Comparison of ENCODE assay signal across 8 cellular contexts in genomic region chr1:156281281-156282142, GRCh38. TPM values are rescaled to one million over a fixed set of nuclear protein-coding genes. Genes with fewer than 3 reads are reported as not detected.
A peak's percentile ranks its signal among the peaks of the same experiment; 100 is the strongest.
DNase-seq lines count a peak whose midpoint lies in the region; ATAC-seq and TF ChIP-seq lines count a peak whose summit lies in the region.

No MANE protein-coding gene starts in this region.

- WGBS in right cardiac atrium, result 11% methylated on average over 20 of the region's 20 CpGs
- 18% methylated on average over 20 of the region's 20 CpGs for WGBS in smooth muscle cell (ENCODE audit: low lambda C conversion rate)

- H3K4me3 ChIP-seq in OCI-LY3 (ENCODE audit: low read length) (peak overlapping the region; percentile 88), right cardiac atrium (ENCODE audit: low read length) (peak overlapping the region; percentile 74), smooth muscle cell (peak overlapping the region; percentile 82)

- H2AFZ ChIP-seq in OCI-LY3 (ENCODE audit: low read depth, low read length) (peak overlapping the region; percentile 10; the same call in 1 of the 2 replicates), smooth muscle cell (ENCODE audit: low read depth) (no peak overlapping the region)

- peaks cover 36 to 52% of the 10 kb centered on the region in 2 donors for H3K36me3 Mint-ChIP-seq in activated naive CD4-positive, alpha-beta T cell treated with anti-CD3 and anti-CD28 coated beads, Interleukin-2, amount 50 U/mL, for 72 hours

- H3K4me2 ChIP-seq in OCI-LY3 (ENCODE audit: low read length), result peak overlapping the region; percentile 96
- peak overlapping the region; percentile 94 for H3K4me2 ChIP-seq in smooth muscle cell

- intact Hi-C loops in right cardiac atrium (cut with DNase I), result no loop called here

- DNase-seq in ELF-1 (ENCODE audit: low read depth, low spot score) (peak; percentile 25), HCEC 1CT (peak; percentile 46), right cardiac atrium (peak; percentile 65 to 83 (median 78)), smooth muscle cell (lab: John Stamatoyannopoulos, UW; ENCODE audit: unreplicated experiment) (peak; percentile 26), iPS-NIHi11 (ENCODE audit: low spot score) (no peak), inferior parietal cortex (ENCODE audit: extremely low spot score) (no peak)
- peak; percentile 54 to 72 for DNase-seq in activated naive CD4-positive, alpha-beta T cell treated with anti-CD3 and anti-CD28 coated beads, Interleukin-2, amount 50 U/mL, for 72 hours (ENCODE audit: low spot score in 2 of 2)

- TF ChIP-seq CTCF in OCI-LY3 (IDR thresholded peaks at IDR 0.05; ENCODE audit: low read depth, low read length), result no peak
- no peak for TF ChIP-seq CTCF in smooth muscle cell (IDR thresholded peaks at IDR 0.05; ENCODE audit: borderline replicate concordance, insufficient read depth, poor library complexity, severe bottlenecking)

- H3K9me3 Mint-ChIP-seq in activated naive CD4-positive, alpha-beta T cell treated with anti-CD3 and anti-CD28 coated beads, Interleukin-2, amount 50 U/mL, for 72 hours, result no peaks in the 10 kb centered on the region

- H3K27ac Mint-ChIP-seq in activated naive CD4-positive, alpha-beta T cell treated with anti-CD3 and anti-CD28 coated beads, Interleukin-2, amount 50 U/mL, for 72 hours, result peak overlapping the region; percentile 95 to 97

- H3K9ac ChIP-seq in OCI-LY3 (ENCODE audit: low read length) (peak overlapping the region; percentile 94), smooth muscle cell (ENCODE audit: low read depth) (peak overlapping the region; percentile 97)

- H4K20me1 ChIP-seq in OCI-LY3 (ENCODE audit: insufficient read depth, low read length) (peaks cover 5% of the 10 kb centered on the region), smooth muscle cell (ENCODE audit: low read depth) (peaks cover 44% of the 10 kb centered on the region)

- H3K36me3 ChIP-seq in OCI-LY3 (replicated peaks; ENCODE audit: low read depth, low read length) (peaks cover 31% of the 10 kb centered on the region), smooth muscle cell (ENCODE audit: low read depth) (no peaks in the 10 kb centered on the region)

- H3K79me2 ChIP-seq in OCI-LY3 (ENCODE audit: low read length), result peaks cover 62% of the 10 kb centered on the region
- H3K79me2 ChIP-seq in smooth muscle cell (ENCODE audit: low read depth), result peaks cover 42% of the 10 kb centered on the region

- no peaks in the 10 kb centered on the region for H3F3A ChIP-seq in smooth muscle cell (ENCODE audit: low read depth)

- H3K4me1 ChIP-seq in OCI-LY3 (ENCODE audit: low read length) (peaks cover 19% of the 10 kb centered on the region), right cardiac atrium (ENCODE audit: control insufficient read depth, insufficient read depth, low read length) (peaks cover 16% of the 10 kb centered on the region), smooth muscle cell (ENCODE audit: low read depth) (peaks cover 24% of the 10 kb centered on the region)

- no peaks in the 10 kb centered on the region for H3K9me3 ChIP-seq in OCI-LY3 (ENCODE audit: insufficient read depth, low read length)
- H3K9me3 ChIP-seq in right cardiac atrium (ENCODE audit: control insufficient read depth, low read length), result no peaks in the 10 kb centered on the region
- no peaks in the 10 kb centered on the region for H3K9me3 ChIP-seq in smooth muscle cell (replicated peaks; ENCODE audit: low read depth)

- H3K27me3 ChIP-seq in OCI-LY3 (ENCODE audit: low read depth, low read length) (no peaks in the 10 kb centered on the region), right cardiac atrium (ENCODE audit: control insufficient read depth, insufficient read depth) (no peaks in the 10 kb centered on the region), smooth muscle cell (ENCODE audit: low read depth) (no peaks in the 10 kb centered on the region)

- peak; percentile 47 to 70 for ATAC-seq in activated naive CD4-positive, alpha-beta T cell treated with anti-CD3 and anti-CD28 coated beads, Interleukin-2, amount 50 U/mL, for 72 hours
- peak; percentile 70 to 74 for ATAC-seq in right cardiac atrium

- H3K27ac ChIP-seq in OCI-LY3 (ENCODE audit: low read length), result peak overlapping the region; percentile 67
- peak overlapping the region; percentile 91 for H3K27ac ChIP-seq in right cardiac atrium (ENCODE audit: low read length)
- H3K27ac ChIP-seq in smooth muscle cell (ENCODE audit: low read depth), result peak overlapping the region; percentile 87

RNA-seq across cellular contexts. Expression of gene SMG5, which starts 1.1 kb away (rescaled TPM):
- 100 to 1,000 TPM in 1 of 2 donors, 10 to 100 TPM in 1; 80.4 to 115 TPM for total RNA-seq in activated naive CD4-positive, alpha-beta T cell treated with anti-CD3 and anti-CD28 coated beads, Interleukin-2, amount 50 U/mL, for 72 hours
- total RNA-seq in right cardiac atrium, result 10 to 100 TPM; 55.2 to 73.6 (median 62.2) TPM
- polyA plus RNA-seq in right cardiac atrium, result 55.3 TPM
- total RNA-seq in smooth muscle cell, result 42.8 and 47.4 TPM in 2 replicates
- polyA plus RNA-seq in smooth muscle cell, result 42.3 and 57.2 TPM in 2 replicates

RNA-seq across cellular contexts. Expression of gene TMEM79, which starts 2.6 kb away (rescaled TPM):
- total RNA-seq in activated naive CD4-positive, alpha-beta T cell treated with anti-CD3 and anti-CD28 coated beads, Interleukin-2, amount 50 U/mL, for 72 hours, result 10 to 100 TPM; 11.0 to 24.4 TPM
- total RNA-seq in right cardiac atrium, result 1 to 10 TPM in 3 of 4 donors, under 1 TPM in 1; 0.95 to 2.4 (median 1.9) TPM
- polyA plus RNA-seq in right cardiac atrium, result 1.9 TPM
- 2.5 and 8.9 TPM in 2 replicates for total RNA-seq in smooth muscle cell
- 6.9 and 18.9 TPM in 2 replicates for polyA plus RNA-seq in smooth muscle cell

RNA-seq across cellular contexts. Expression of gene GLMP, which starts 14.0 kb away (rescaled TPM):
- 10 to 100 TPM; 16.2 to 25.9 TPM for total RNA-seq in activated naive CD4-positive, alpha-beta T cell treated with anti-CD3 and anti-CD28 coated beads, Interleukin-2, amount 50 U/mL, for 72 hours
- total RNA-seq in right cardiac atrium (10 to 100 TPM; 19.8 to 28.4 (median 25.5) TPM), smooth muscle cell (62.4 and 89.8 TPM in 2 replicates)
- polyA plus RNA-seq in right cardiac atrium (22.0 TPM), smooth muscle cell (65.0 and 85.8 TPM in 2 replicates)

RNA-seq across cellular contexts. Expression of gene VHLL, which starts 17.6 kb away (rescaled TPM):
- not detected for total RNA-seq in activated naive CD4-positive, alpha-beta T cell treated with anti-CD3 and anti-CD28 coated beads, Interleukin-2, amount 50 U/mL, for 72 hours
- not detected for total RNA-seq in right cardiac atrium
- polyA plus RNA-seq in right cardiac atrium, result not detected
- not detected in 2 replicates for total RNA-seq in smooth muscle cell
- polyA plus RNA-seq in smooth muscle cell, result not detected in 2 replicates

RNA-seq across cellular contexts. Expression of gene PAQR6, which starts 33.7 kb away (rescaled TPM):
- total RNA-seq in activated naive CD4-positive, alpha-beta T cell treated with anti-CD3 and anti-CD28 coated beads, Interleukin-2, amount 50 U/mL, for 72 hours, result 1 to 10 TPM; 9.3 to 9.5 TPM
- 1 to 10 TPM in 2 of 4 donors, under 1 TPM in 2; 0.68 to 1.5 (median 0.95) TPM for total RNA-seq in right cardiac atrium
- 1.3 TPM for polyA plus RNA-seq in right cardiac atrium
- 1.3 and 3.0 TPM in 2 replicates for total RNA-seq in smooth muscle cell
- polyA plus RNA-seq in smooth muscle cell, result 2.7 and 4.4 TPM in 2 replicates

Comparison
In these comparisons a context has a peak if more than half of its experiments do, and no peak if none do; other contexts are left out.
1. DNase-seq: peak in ELF-1 (single experiment), HCEC 1CT (single experiment), activated naive CD4-positive, alpha-beta T cell treated with anti-CD3 and anti-CD28 coated beads, Interleukin-2, amount 50 U/mL, for 72 hours (2 of 2), right cardiac atrium (3 of 3) and smooth muscle cell (single experiment); none in iPS-NIHi11 (single experiment) and inferior parietal cortex (single experiment).
2. Peak in every context shown above with its lines, with median percentiles within 50 percentile points of each other: H3K27ac ChIP-seq and H3K4me3 ChIP-seq.